Comparison of ENCODE assay signal across 18 cellular contexts in genomic region chr13:50225188-50226155, GRCh38.
A peak's percentile ranks its signal among the peaks of the same experiment; 100 is the strongest.
DNase-seq lines count a peak whose midpoint lies in the region; ATAC-seq and TF ChIP-seq lines count a peak whose summit lies in the region.
"Had no signal": no experiment of that assay in that cellular context is flagged by ENCODE, and none has a peak within 500 bp of the region (broad histone marks: within the 10 kb centered on the region; RNA-seq: fewer than 3 reads in every experiment).

No MANE protein-coding gene starts in this region.

- TF ChIP-seq CTCF in Panc1 (IDR thresholded peaks at IDR 0.05) = no peak
- TF ChIP-seq CTCF in suprapubic skin (IDR thresholded peaks at IDR 0.05) = no peak
- no peak for TF ChIP-seq CTCF in GM10266 (IDR thresholded peaks at IDR 0.05; ENCODE audit: control insufficient read depth, insufficient read depth, low read depth, missing control alignments)

- H3K27me3 ChIP-seq in Panc1 (ENCODE audit: control insufficient read depth, insufficient read depth, low read length) = no peaks in the 10 kb centered on the region
- no peaks in the 10 kb centered on the region for H3K27me3 ChIP-seq in suprapubic skin
- H3K27me3 ChIP-seq: BLaER1, Peyer's patch had no signal

- H3K9me3 ChIP-seq in Panc1 (ENCODE audit: control insufficient read depth, insufficient read depth, low read depth, low read length) (no peaks in the 10 kb centered on the region), suprapubic skin (no peaks in the 10 kb centered on the region)
- H3K9me3 ChIP-seq: BLaER1, HAP-1, Peyer's patch had no signal

- H3K4me3 ChIP-seq in Panc1 (ENCODE audit: low read depth in 2 of 2, low read length in 2 of 2) (no peak overlapping the region), suprapubic skin (no peak overlapping the region)
- H3K4me3 ChIP-seq: BLaER1, HAP-1, Peyer's patch had no signal

- DNase-seq in activated T-cell treated with anti-CD3 and anti-CD28 coated beads, Interleukin-2, amount 50 U/mL, for 24 hours = no peak
- no peak for DNase-seq in activated T-cell treated with anti-CD3 and anti-CD28 coated beads for 4 hours
- DNase-seq in Panc1 (ENCODE audit: low read depth, low spot score) = no peak
- peak; percentile 83 for DNase-seq in foreskin melanocyte
- peak; percentile 80 for DNase-seq in retina
- no peak for DNase-seq in suprapubic skin (ENCODE audit: low spot score in 2 of 2)
- no peak for DNase-seq in GM10266 (ENCODE audit: extremely low spot score)
- no peak for DNase-seq in stimulated activated CD4-positive, alpha-beta T cell treated with anti-CD3 and anti-CD28 coated beads, Interleukin-15, amount 100 ng/mL, for 24 hours
- DNase-seq: CD8-positive, alpha-beta T cell; DMS79; NCI-H1417; NCI-H187 treated with DMSO at 0.1 percent for 48 hours; NCI-H345; NCI-H748 treated with DMSO at 0.1 percent for 48 hours; Peyer's patch had no signal

- POLR2A ChIA-PET in Panc1 (lab: Charles Lee) = no interaction called here

- H3K4me3 Mint-ChIP-seq in activated T-cell treated with anti-CD3 and anti-CD28 coated beads, Interleukin-2, amount 50 U/mL, for 24 hours = no peak overlapping the region
- H3K4me3 Mint-ChIP-seq: CD8-positive, alpha-beta T cell had no signal

- H3K27ac ChIP-seq in Panc1 (ENCODE audit: low read length) (peak overlapping the region; percentile 91; the same call in 1 of the 2 replicates), suprapubic skin (no peak overlapping the region)
- H3K27ac ChIP-seq: BLaER1, Peyer's patch had no signal

- in situ Hi-C loops in Panc1 (cut with HindIII; ENCODE audit: low pct_unique_long_range_greater_than_20kb, low sequenced_read_pairs) = no loop called here

- TF ChIP-seq POLR2A in suprapubic skin (IDR thresholded peaks at IDR 0.05) = no peak

- intact Hi-C loops in Panc1 (cut with micrococcal nuclease; ENCODE audit: unreplicated experiment) = loop anchor here (10.0 kb wide), 1 partner anchor 81 kb away; no protein-coding TSS in a partner anchor

- CTCF ChIA-PET in Panc1 (lab: Charles Lee) = no interaction called here

- WGBS in suprapubic skin = 86% methylated on average over 3 of the region's 3 CpGs

- no peaks in the 10 kb centered on the region for H3K9me3 Mint-ChIP-seq in activated T-cell treated with anti-CD3 and anti-CD28 coated beads, Interleukin-2, amount 50 U/mL, for 24 hours
- H3K9me3 Mint-ChIP-seq: CD8-positive, alpha-beta T cell had no signal

- H3K27ac Mint-ChIP-seq in activated T-cell treated with anti-CD3 and anti-CD28 coated beads, Interleukin-2, amount 50 U/mL, for 24 hours = peak overlapping the region; percentile 3
- H3K27ac Mint-ChIP-seq: CD8-positive, alpha-beta T cell had no signal

- H3K36me3 Mint-ChIP-seq in activated T-cell treated with anti-CD3 and anti-CD28 coated beads, Interleukin-2, amount 50 U/mL, for 24 hours (ENCODE audit: low read depth) = no peaks in the 10 kb centered on the region
- H3K36me3 Mint-ChIP-seq: CD8-positive, alpha-beta T cell had no signal

- H3K27me3 Mint-ChIP-seq in activated T-cell treated with anti-CD3 and anti-CD28 coated beads, Interleukin-2, amount 50 U/mL, for 24 hours = peaks cover 39% of the 10 kb centered on the region

- BruUV-seq in Panc1 (replicated peaks; lab: Mats Ljungman, UMichigan) = no TSS peak

- H3K4me1 Mint-ChIP-seq in activated T-cell treated with anti-CD3 and anti-CD28 coated beads, Interleukin-2, amount 50 U/mL, for 24 hours (ENCODE audit: low read depth) = peaks cover 83% of the 10 kb centered on the region

- peaks cover 17% of the 10 kb centered on the region for H3K4me1 ChIP-seq in Panc1 (ENCODE audit: control insufficient read depth, insufficient read depth, low read length)
- peaks cover 8% of the 10 kb centered on the region for H3K4me1 ChIP-seq in suprapubic skin

- no peak for ATAC-seq in Panc1
- ATAC-seq: CD8-positive, alpha-beta T cell; Right ventricle myocardium inferior had no signal

- H3K36me3 ChIP-seq in Panc1 (ENCODE audit: control insufficient read depth, insufficient read depth, low read length) (no peaks in the 10 kb centered on the region), suprapubic skin (no peaks in the 10 kb centered on the region)
- H3K36me3 ChIP-seq: BLaER1, HAP-1, Peyer's patch had no signal

- no peak for TF ChIP-seq EP300 in suprapubic skin (IDR thresholded peaks at IDR 0.05)

Comparison
In these comparisons a context has a peak if more than half of its experiments do, and no peak if none do; other contexts are left out.
1. DNase-seq: peak in foreskin melanocyte (single experiment) and retina (single experiment); none in activated T-cell treated with anti-CD3 and anti-CD28 coated beads, Interleukin-2, amount 50 U/mL, for 24 hours (single experiment), activated T-cell treated with anti-CD3 and anti-CD28 coated beads for 4 hours (single experiment), Panc1 (single experiment), suprapubic skin (0 of 2), GM10266 (single experiment) and stimulated activated CD4-positive, alpha-beta T cell treated with anti-CD3 and anti-CD28 coated beads, Interleukin-15, amount 100 ng/mL, for 24 hours (single experiment).